In the genomic region with DNA sequence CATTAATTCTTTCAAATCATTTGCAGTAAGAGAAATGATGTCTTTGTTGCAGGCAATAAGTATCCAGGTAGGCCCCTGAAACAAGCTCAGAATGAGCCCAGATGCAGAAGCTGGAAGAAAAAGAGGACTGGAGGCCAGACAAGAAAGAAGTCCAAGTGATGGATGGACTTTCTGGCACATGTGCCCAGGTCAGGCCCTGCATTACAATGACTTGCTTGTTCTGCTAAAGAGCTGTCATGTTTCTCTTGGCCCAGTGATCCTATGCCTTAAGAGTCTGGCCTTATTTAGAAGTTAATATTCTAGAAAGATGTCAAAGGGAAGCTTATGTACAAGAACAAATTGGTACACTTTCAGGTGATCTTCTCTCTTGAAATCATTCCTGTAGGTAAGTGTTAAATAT, we compare ENCODE assay signal across 27 cellular contexts.
DNase-seq lines count a peak whose midpoint lies in the region; ATAC-seq, FAIRE-seq and TF ChIP-seq lines count a peak whose summit lies in the region.
"Had no signal": no experiment of that assay in that cellular context is flagged by ENCODE, and none has a peak within 500 bp of the region (broad histone marks: within the 10 kb centered on the region; RNA-seq: fewer than 3 reads in every experiment).

No MANE protein-coding gene starts in this region.

- DNase-seq in GM23338 (ENCODE audit: low spot score) (no peak), fibroblast of the aortic adventitia (ENCODE audit: low read depth) (peak; percentile 37), suprapubic skin (ENCODE audit: low spot score in 2 of 2) (no peak), HTR-8/SVneo (ENCODE audit: insufficient read length, low spot score) (no peak), thyroid gland (no peak), RKO (ENCODE audit: low spot score) (no peak)
- DNase-seq in activated T-cell treated with anti-CD3 and anti-CD28 coated beads, Interleukin-2, amount 50 U/mL, for 48 hours = no peak
- DNase-seq: activated B cell treated with CpG ODN at 0.5 μM for 24 hours; activated naive CD4-positive, alpha-beta T cell treated with anti-CD3 and anti-CD28 coated beads for 36 hours; adrenal gland; cortex of kidney; foreskin melanocyte; HCEC 1CT; MM.1S; naive thymus-derived CD8-positive, alpha-beta T cell; NCI-H1417; NCI-H2081 treated with DMSO at 0.1 percent for 48 hours; NCI-H345; NCI-H748 treated with DMSO at 0.1 percent for 48 hours; Peyer's patch; retina; SJCRH30; stimulated activated CD4-positive, alpha-beta T cell treated with anti-CD3 and anti-CD28 coated beads, Interleukin-2, amount 100 ng/mL, for 48 hours had no signal

- no peak overlapping the region for H3K9ac ChIP-seq in muscle layer of colon (ENCODE audit: low read length)
- H3K9ac ChIP-seq: BLaER1, KMS-11 had no signal

- peaks cover 52% of the 10 kb centered on the region for H3K36me3 Mint-ChIP-seq in GM23338 (ENCODE audit: low read depth)
- H3K36me3 Mint-ChIP-seq: naive thymus-derived CD8-positive, alpha-beta T cell had no signal

- TF ChIP-seq POLR2A in suprapubic skin (IDR thresholded peaks at IDR 0.05) = no peak
- TF ChIP-seq POLR2A in thyroid gland (IDR thresholded peaks at IDR 0.05) = no peak

- H3K9me2 ChIP-seq in GM23338 (ENCODE audit: insufficient read depth) = no peaks in the 10 kb centered on the region

- no peak overlapping the region for H3K4me3 Mint-ChIP-seq in GM23338
- H3K4me3 Mint-ChIP-seq: activated B cell treated with CpG ODN at 0.5 μM for 24 hours; activated naive CD4-positive, alpha-beta T cell treated with anti-CD3 and anti-CD28 coated beads for 36 hours; naive thymus-derived CD8-positive, alpha-beta T cell had no signal

- no peak for TF ChIP-seq EP300 in suprapubic skin (IDR thresholded peaks at IDR 0.05)

- FAIRE-seq in HTR-8/SVneo (lab: Jason Lieb, UNC) = no peak

- peaks cover 4% of the 10 kb centered on the region for H3K27me3 Mint-ChIP-seq in GM23338 (ENCODE audit: insufficient read depth, low read depth, poor library complexity)

- peaks cover 89% of the 10 kb centered on the region for H4K20me1 ChIP-seq in GM23338 (replicated peaks; ENCODE audit: insufficient read depth)
- H4K20me1 ChIP-seq: BLaER1 had no signal

- no peak for ATAC-seq in GM23338
- ATAC-seq: left lobe of liver; naive thymus-derived CD8-positive, alpha-beta T cell had no signal

- H3K27ac Mint-ChIP-seq in GM23338 = no peak overlapping the region; the same call in none of the 2 replicates
- H3K27ac Mint-ChIP-seq: activated B cell treated with CpG ODN at 0.5 μM for 24 hours; activated naive CD4-positive, alpha-beta T cell treated with anti-CD3 and anti-CD28 coated beads for 36 hours; naive thymus-derived CD8-positive, alpha-beta T cell had no signal

- H3K4me1 Mint-ChIP-seq in GM23338 = peaks cover 76% of the 10 kb centered on the region
- H3K4me1 Mint-ChIP-seq: activated B cell treated with CpG ODN at 0.5 μM for 24 hours; naive thymus-derived CD8-positive, alpha-beta T cell had no signal

- intact Hi-C loops in thyroid gland (cut with DNase I) = no loop called here

- H3K4me1 ChIP-seq in GM23338 (ENCODE audit: insufficient read depth) = peaks cover 86% of the 10 kb centered on the region
- H3K4me1 ChIP-seq in muscle layer of colon (ENCODE audit: insufficient read depth, low read length) = peaks cover 56% of the 10 kb centered on the region
- peaks cover 18% of the 10 kb centered on the region for H3K4me1 ChIP-seq in suprapubic skin
- H3K4me1 ChIP-seq in thyroid gland = peaks cover 3 to 8% of the 10 kb centered on the region in 2 donors
- H3K4me1 ChIP-seq: adrenal gland, BLaER1, Peyer's patch, SJCRH30 had no signal

- no peak overlapping the region for H3K4me3 ChIP-seq in GM23338
- no peak overlapping the region for H3K4me3 ChIP-seq in fibroblast of the aortic adventitia (ENCODE audit: low read depth, low read length)
- H3K4me3 ChIP-seq in muscle layer of colon (ENCODE audit: low read depth in 1 of 2, low read length in 2 of 2) = no peak overlapping the region
- H3K4me3 ChIP-seq in suprapubic skin = no peak overlapping the region
- no peak overlapping the region for H3K4me3 ChIP-seq in thyroid gland (replicated peaks in 1 of 3)
- H3K4me3 ChIP-seq: adrenal gland, BLaER1, Peyer's patch, SJCRH30 had no signal

- H2AFZ ChIP-seq in GM23338 = no peak overlapping the region

- H3K36me3 ChIP-seq in GM23338 (ENCODE audit: insufficient read depth) (peaks cover 9% of the 10 kb centered on the region; the same call in 1 of the 2 replicates), muscle layer of colon (ENCODE audit: insufficient read depth, low read length) (no peaks in the 10 kb centered on the region), suprapubic skin (no peaks in the 10 kb centered on the region), thyroid gland (no peaks in the 10 kb centered on the region)
- H3K36me3 ChIP-seq: adrenal gland, BLaER1, Peyer's patch had no signal

- H3K4me2 ChIP-seq in GM23338 = 0 out of 2 replicates have a peak overlapping the region, but pooled peaks have one; percentile 18
- H3K4me2 ChIP-seq: BLaER1, KMS-11 had no signal

- H3K79me2 ChIP-seq in GM23338 (replicated peaks; ENCODE audit: insufficient read depth) = peaks cover 100% of the 10 kb centered on the region

- 0 out of 2 replicates have a peak overlapping the region, but pooled peaks have one; percentile 26 for H3K27ac ChIP-seq in GM23338 (ENCODE audit: low read depth)
- H3K27ac ChIP-seq in muscle layer of colon (ENCODE audit: low read depth, low read length) = peak overlapping the region; percentile 54
- peak overlapping the region; percentile 71 for H3K27ac ChIP-seq in suprapubic skin
- H3K27ac ChIP-seq in thyroid gland = no peak overlapping the region
- H3K27ac ChIP-seq: adrenal gland, BLaER1, KMS-11, SJCRH30 had no signal

- TF ChIP-seq CTCF in GM23338 (conservative IDR thresholded peaks at IDR 0.05; ENCODE audit: low read depth in 2 of 2) (no peak), fibroblast of the aortic adventitia (IDR thresholded peaks at IDR 0.05; ENCODE audit: insufficient read depth, low read length) (no peak), suprapubic skin (IDR thresholded peaks at IDR 0.05) (no peak), thyroid gland (IDR thresholded peaks at IDR 0.05) (no peak)

- peaks cover 16% of the 10 kb centered on the region; the same call in 1 of the 2 replicates for H3F3A ChIP-seq in GM23338 (replicated peaks; ENCODE audit: low read depth)

- no peaks in the 10 kb centered on the region for H3K9me3 Mint-ChIP-seq in GM23338
- H3K9me3 Mint-ChIP-seq: activated B cell treated with CpG ODN at 0.5 μM for 24 hours; activated naive CD4-positive, alpha-beta T cell treated with anti-CD3 and anti-CD28 coated beads for 36 hours had no signal

- H3K27me3 ChIP-seq in GM23338 (ENCODE audit: insufficient read depth) (no peaks in the 10 kb centered on the region), muscle layer of colon (ENCODE audit: control insufficient read depth in 1 of 2, insufficient read depth in 2 of 2, low read length in 2 of 2) (no peaks in the 10 kb centered on the region), suprapubic skin (no peaks in the 10 kb centered on the region), thyroid gland (no peaks in the 10 kb centered on the region)
- H3K27me3 ChIP-seq: adrenal gland, BLaER1, Peyer's patch, SJCRH30 had no signal

- no peaks in the 10 kb centered on the region for H3K9me3 ChIP-seq in muscle layer of colon (ENCODE audit: low read length)
- no peaks in the 10 kb centered on the region for H3K9me3 ChIP-seq in suprapubic skin
- H3K9me3 ChIP-seq in thyroid gland = no peaks in the 10 kb centered on the region
- H3K9me3 ChIP-seq: adrenal gland, BLaER1, Peyer's patch, SJCRH30 had no signal

TF ChIP-seq in GM23338, 12 proteins besides CTCF, POLR2A, EP300 and RAD21 (continues in another document):
- TF ChIP-seq JUNB (IDR thresholded peaks at IDR 0.05; ENCODE audit: unreplicated experiment) = no peak
- no peak for TF ChIP-seq EZH2 (IDR thresholded peaks at IDR 0.05; ENCODE audit: low read depth, unreplicated experiment)
- TF ChIP-seq ZNF114 (CRISPR knock-in tag; IDR thresholded peaks at IDR 0.05) = no peak

Comparison
In these comparisons a context has a peak if more than half of its experiments do, and no peak if none do; other contexts are left out.
1. H3K27ac ChIP-seq: peak in GM23338 (single experiment), muscle layer of colon (single experiment) and suprapubic skin (single experiment); none in thyroid gland (0 of 3).